Comparison of ENCODE assay signal across 1 cellular context in the genomic region with DNA sequence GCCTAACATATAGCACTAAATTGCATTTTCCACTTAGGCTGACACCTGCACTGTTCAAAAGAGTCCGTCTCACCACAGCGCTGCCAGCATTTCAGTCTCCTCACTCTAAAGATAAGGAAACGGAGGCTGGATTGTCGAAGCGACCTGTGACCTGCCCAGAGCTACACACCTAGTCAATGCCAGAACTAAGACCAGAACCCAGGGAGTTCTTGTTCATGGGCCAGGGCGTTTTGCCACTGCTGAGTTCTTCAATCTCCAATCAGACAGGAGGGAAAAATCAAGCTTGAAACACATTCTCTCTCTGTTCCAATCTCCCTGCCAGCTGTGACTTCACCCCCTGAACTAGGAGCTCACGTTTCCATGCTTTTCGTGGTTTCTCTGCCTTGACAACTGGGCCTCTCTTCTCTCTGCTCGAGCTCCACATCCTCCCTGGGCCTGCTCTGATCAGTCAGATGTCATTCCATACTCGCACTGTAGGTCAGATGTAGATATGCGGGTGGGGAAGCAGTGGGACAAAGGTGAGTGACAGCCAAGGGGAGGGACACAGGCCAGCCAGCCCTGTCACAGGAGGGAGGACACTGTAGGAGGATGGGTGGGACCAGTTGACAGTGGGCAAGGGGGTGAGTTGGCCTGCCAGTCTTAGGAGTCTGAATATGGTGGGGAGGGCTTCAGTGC.
TF ChIP-seq lines count a peak whose summit lies in the region.

No MANE protein-coding gene starts in this region.

TF ChIP-seq in HCT116, 20 proteins besides CTCF, POLR2A, EP300 and RAD21:
- TF ChIP-seq JUND (IDR thresholded peaks at IDR 0.05) (no peak), CBX3 (IDR thresholded peaks at IDR 0.05; ENCODE audit: low read depth) (no peak), MAX (IDR thresholded peaks at IDR 0.05) (no peak), ELF1 (IDR thresholded peaks at IDR 0.05; ENCODE audit: borderline replicate concordance, low read depth) (no peak), FOSL1 (IDR thresholded peaks at IDR 0.05; ENCODE audit: low read depth) (no peak), EGR1 (IDR thresholded peaks at IDR 0.05; ENCODE audit: low read depth) (no peak), SP1 (IDR thresholded peaks at IDR 0.05; ENCODE audit: low read depth) (no peak), ZNF274 (IDR thresholded peaks at IDR 0.05; ENCODE audit: low read depth, low read length) (no peak), SRF (IDR thresholded peaks at IDR 0.05; ENCODE audit: low read depth) (no peak), YY1 (IDR thresholded peaks at IDR 0.05; ENCODE audit: extremely low read depth, insufficient replicate concordance, low read depth, low read length) (no peak), EZH2 (IDR thresholded peaks at IDR 0.05) (no peak), TCF7L2 (IDR thresholded peaks at IDR 0.05; ENCODE audit: borderline replicate concordance, extremely low read depth, insufficient read depth, insufficient read length) (no peak), POLR2AphosphoS5 (IDR thresholded peaks at IDR 0.05; ENCODE audit: low read depth, low read length) (no peak)
- TF ChIP-seq, protein P1, sequence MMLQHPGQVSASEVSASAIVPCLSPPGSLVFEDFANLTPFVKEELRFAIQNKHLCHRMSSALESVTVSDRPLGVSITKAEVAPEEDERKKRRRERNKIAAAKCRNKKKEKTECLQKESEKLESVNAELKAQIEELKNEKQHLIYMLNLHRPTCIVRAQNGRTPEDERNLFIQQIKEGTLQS (IDR thresholded peaks at IDR 0.05), result no peak
- TF ChIP-seq, protein P2, sequence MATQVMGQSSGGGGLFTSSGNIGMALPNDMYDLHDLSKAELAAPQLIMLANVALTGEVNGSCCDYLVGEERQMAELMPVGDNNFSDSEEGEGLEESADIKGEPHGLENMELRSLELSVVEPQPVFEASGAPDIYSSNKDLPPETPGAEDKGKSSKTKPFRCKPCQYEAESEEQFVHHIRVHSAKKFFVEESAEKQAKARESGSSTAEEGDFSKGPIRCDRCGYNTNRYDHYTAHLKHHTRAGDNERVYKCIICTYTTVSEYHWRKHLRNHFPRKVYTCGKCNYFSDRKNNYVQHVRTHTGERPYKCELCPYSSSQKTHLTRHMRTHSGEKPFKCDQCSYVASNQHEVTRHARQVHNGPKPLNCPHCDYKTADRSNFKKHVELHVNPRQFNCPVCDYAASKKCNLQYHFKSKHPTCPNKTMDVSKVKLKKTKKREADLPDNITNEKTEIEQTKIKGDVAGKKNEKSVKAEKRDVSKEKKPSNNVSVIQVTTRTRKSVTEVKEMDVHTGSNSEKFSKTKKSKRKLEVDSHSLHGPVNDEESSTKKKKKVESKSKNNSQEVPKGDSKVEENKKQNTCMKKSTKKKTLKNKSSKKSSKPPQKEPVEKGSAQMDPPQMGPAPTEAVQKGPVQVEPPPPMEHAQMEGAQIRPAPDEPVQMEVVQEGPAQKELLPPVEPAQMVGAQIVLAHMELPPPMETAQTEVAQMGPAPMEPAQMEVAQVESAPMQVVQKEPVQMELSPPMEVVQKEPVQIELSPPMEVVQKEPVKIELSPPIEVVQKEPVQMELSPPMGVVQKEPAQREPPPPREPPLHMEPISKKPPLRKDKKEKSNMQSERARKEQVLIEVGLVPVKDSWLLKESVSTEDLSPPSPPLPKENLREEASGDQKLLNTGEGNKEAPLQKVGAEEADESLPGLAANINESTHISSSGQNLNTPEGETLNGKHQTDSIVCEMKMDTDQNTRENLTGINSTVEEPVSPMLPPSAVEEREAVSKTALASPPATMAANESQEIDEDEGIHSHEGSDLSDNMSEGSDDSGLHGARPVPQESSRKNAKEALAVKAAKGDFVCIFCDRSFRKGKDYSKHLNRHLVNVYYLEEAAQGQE (IDR thresholded peaks at IDR 0.05; ENCODE audit: low read depth), result no peak
- TF ChIP-seq, protein P3, sequence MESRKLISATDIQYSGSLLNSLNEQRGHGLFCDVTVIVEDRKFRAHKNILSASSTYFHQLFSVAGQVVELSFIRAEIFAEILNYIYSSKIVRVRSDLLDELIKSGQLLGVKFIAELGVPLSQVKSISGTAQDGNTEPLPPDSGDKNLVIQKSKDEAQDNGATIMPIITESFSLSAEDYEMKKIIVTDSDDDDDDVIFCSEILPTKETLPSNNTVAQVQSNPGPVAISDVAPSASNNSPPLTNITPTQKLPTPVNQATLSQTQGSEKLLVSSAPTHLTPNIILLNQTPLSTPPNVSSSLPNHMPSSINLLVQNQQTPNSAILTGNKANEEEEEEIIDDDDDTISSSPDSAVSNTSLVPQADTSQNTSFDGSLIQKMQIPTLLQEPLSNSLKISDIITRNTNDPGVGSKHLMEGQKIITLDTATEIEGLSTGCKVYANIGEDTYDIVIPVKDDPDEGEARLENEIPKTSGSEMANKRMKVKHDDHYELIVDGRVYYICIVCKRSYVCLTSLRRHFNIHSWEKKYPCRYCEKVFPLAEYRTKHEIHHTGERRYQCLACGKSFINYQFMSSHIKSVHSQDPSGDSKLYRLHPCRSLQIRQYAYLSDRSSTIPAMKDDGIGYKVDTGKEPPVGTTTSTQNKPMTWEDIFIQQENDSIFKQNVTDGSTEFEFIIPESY (IDR thresholded peaks at IDR 0.05; ENCODE audit: extremely low read depth, insufficient replicate concordance, low read length), result no peak
